In the genomic region with DNA sequence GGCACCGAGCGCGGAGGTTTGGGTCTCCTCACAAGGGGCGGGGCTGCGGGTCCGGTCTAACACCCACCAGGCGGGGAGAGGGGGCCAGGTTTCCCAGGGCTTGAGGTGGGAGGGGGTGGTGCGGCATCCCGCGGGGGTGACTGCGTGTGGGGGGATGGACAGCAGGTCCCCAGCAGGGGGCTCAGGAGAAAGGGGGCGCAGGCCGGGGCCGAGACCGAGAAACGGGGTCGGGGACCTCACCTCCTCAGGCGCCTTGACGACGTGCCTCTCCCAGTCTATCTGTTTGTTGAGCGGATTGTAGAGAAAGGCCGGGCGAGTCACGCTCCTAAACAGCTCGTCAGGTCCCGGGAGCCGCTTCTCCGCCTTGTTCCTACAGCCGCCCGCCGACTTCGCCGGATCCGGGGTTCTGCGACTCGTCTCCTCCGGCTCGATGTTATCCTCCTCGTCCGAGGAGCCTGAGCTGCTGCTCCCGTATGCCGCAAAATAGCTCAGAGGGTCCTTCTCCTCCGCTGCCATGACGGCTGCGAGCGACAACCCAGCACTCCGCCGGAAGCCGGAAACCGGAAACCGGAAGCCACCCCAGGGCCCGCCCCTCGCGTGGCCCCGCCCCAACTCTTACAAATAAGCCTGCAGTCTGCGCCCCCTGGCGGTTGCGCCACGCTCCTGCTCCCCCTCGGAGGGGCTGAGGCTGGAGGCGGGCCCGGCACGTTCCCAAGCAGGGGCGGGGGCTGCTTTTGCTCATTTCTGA, we compare ENCODE assay signal across 8 cellular contexts. TPM values are rescaled to one million over a fixed set of nuclear protein-coding genes. Genes with fewer than 3 reads are reported as not detected.
DNase-seq lines count a peak whose midpoint lies in the region; ATAC-seq and TF ChIP-seq lines count a peak whose summit lies in the region.

Gene C1orf52 (minus strand): TSS at position 545 of the 748 bp plus-strand sequence. CDS start 29 bp downstream, at position 516.

- H3K27me3 ChIP-seq in left ventricle myocardium inferior (ENCODE audit: low read depth) (no peaks in the 10 kb centered on the region), prostate gland (replicated peaks; ENCODE audit: insufficient read depth) (no peaks in the 10 kb centered on the region)

- H3K27ac ChIP-seq in left ventricle myocardium inferior (replicated peaks) (peak within 1 kb of the TSS; percentile 94), prostate gland (peak within 1 kb of the TSS; percentile 76 to 77), urinary bladder (ENCODE audit: low read depth) (peak within 1 kb of the TSS; percentile 64)

- intact Hi-C loops in left ventricle myocardium inferior (cut with micrococcal nuclease) = loop anchor here (2.0 kb wide), 1 partner anchor 314 kb away; no protein-coding TSS in a partner anchor
- intact Hi-C loops in prostate gland (cut with DNase I) = loop anchor here (5.0 kb wide), 2 partner anchors 57 to 312 kb away; partner anchors contain the start of gene SYDE2

- peak within 1 kb of the TSS; percentile 96 for H3K4me3 Mint-ChIP-seq in T-helper 1 cell treated with Interleukin-12 subunit alpha and Interleukin-12 subunit beta and Interleukin-4 antibody, amounts not matched to agents 30 μg/mL and 1 μg/mL, for 36 hours

- TF ChIP-seq POLR2A in GM15510 (IDR thresholded peaks at IDR 0.05; ENCODE audit: borderline replicate concordance, extremely low read depth, insufficient read length) (peak; percentile 96), prostate gland (IDR thresholded peaks at IDR 0.05) (peak; percentile 58)

- ATAC-seq in HG02885 (IDR thresholded peaks at IDR 0.05; ENCODE audit: poor library complexity, unreplicated experiment) = peak; percentile 97

- H3K9me3 ChIP-seq in left ventricle myocardium inferior (replicated peaks) (no peaks in the 10 kb centered on the region), prostate gland (no peaks in the 10 kb centered on the region)

- no peaks in the 10 kb centered on the region for H3K9me3 Mint-ChIP-seq in T-helper 1 cell treated with Interleukin-12 subunit alpha and Interleukin-12 subunit beta and Interleukin-4 antibody, amounts not matched to agents 30 μg/mL and 1 μg/mL, for 36 hours

- H3K4me1 ChIP-seq in left ventricle myocardium inferior (peaks cover 50% of the 10 kb centered on the region), prostate gland (replicated peaks) (peaks cover 2% of the 10 kb centered on the region), urinary bladder (ENCODE audit: insufficient read depth) (no peaks in the 10 kb centered on the region)

- peaks cover 34% of the 10 kb centered on the region for H3K36me3 Mint-ChIP-seq in T-helper 1 cell treated with Interleukin-12 subunit alpha and Interleukin-12 subunit beta and Interleukin-4 antibody, amounts not matched to agents 30 μg/mL and 1 μg/mL, for 36 hours (ENCODE audit: low read depth)

- peak within 1 kb of the TSS; percentile 92 for H3K27ac Mint-ChIP-seq in T-helper 1 cell treated with Interleukin-12 subunit alpha and Interleukin-12 subunit beta and Interleukin-4 antibody, amounts not matched to agents 30 μg/mL and 1 μg/mL, for 36 hours

- DNase-seq in NCI-H1694 (lab: John Stamatoyannopoulos, UW) (peak; percentile 81), amygdala (lab: John Stamatoyannopoulos, UW) (peak; percentile 66 to 99 (median 90)), left ventricle myocardium inferior (peak; percentile 96), prostate gland (ENCODE audit: low spot score) (peak; percentile 94)

- H3K36me3 ChIP-seq in left ventricle myocardium inferior (peaks cover 30% of the 10 kb centered on the region), prostate gland (no peaks in the 10 kb centered on the region), urinary bladder (ENCODE audit: insufficient read depth) (peaks cover 2% of the 10 kb centered on the region)

- peaks cover 30% of the 10 kb centered on the region for H3K4me1 Mint-ChIP-seq in T-helper 1 cell treated with Interleukin-12 subunit alpha and Interleukin-12 subunit beta and Interleukin-4 antibody, amounts not matched to agents 30 μg/mL and 1 μg/mL, for 36 hours (ENCODE audit: low read depth)

- WGBS in prostate gland = under 1% methylated on average over 55 of the region's 64 CpGs
- under 1% methylated on average over 64 of the region's 64 CpGs for WGBS in urinary bladder

- TF ChIP-seq CTCF in left ventricle myocardium inferior (IDR thresholded peaks at IDR 0.05; ENCODE audit: borderline replicate concordance) (peak; percentile 100), prostate gland (IDR thresholded peaks at IDR 0.05) (peak; percentile 94 to 99 (median 98))

- peak within 1 kb of the TSS; percentile 96 for H3K4me3 ChIP-seq in left ventricle myocardium inferior
- H3K4me3 ChIP-seq in prostate gland = peak within 1 kb of the TSS; percentile 79 to 91
- peak within 1 kb of the TSS; percentile 100 for H3K4me3 ChIP-seq in urinary bladder (ENCODE audit: low read depth, low read length)

- no peaks in the 10 kb centered on the region for H3K27me3 Mint-ChIP-seq in T-helper 1 cell treated with Interleukin-12 subunit alpha and Interleukin-12 subunit beta and Interleukin-4 antibody, amounts not matched to agents 30 μg/mL and 1 μg/mL, for 36 hours (ENCODE audit: low read depth)

RNA-seq across cellular contexts. Expression of gene C1orf52, which starts in this region (rescaled TPM):
- total RNA-seq in left ventricle myocardium inferior (18.5 TPM), prostate gland (10 to 100 TPM; 12.7 to 30.5 TPM), urinary bladder (21.5 TPM)
- polyA plus RNA-seq in urinary bladder = 27.8 TPM

Comparison
In these comparisons a context has a peak if more than half of its experiments do, and no peak if none do; other contexts are left out.
1. Peak in every context shown above with its lines: DNase-seq, ATAC-seq, H3K4me3 ChIP-seq and H3K27ac ChIP-seq.